ENCODE assay signal across 1 cellular context in genomic region chr11:125155767-125156166, GRCh38.
TF ChIP-seq lines count a peak whose summit lies in the region.

No MANE protein-coding gene starts in this region.

TF ChIP-seq in GM12878, 131 proteins besides CTCF, POLR2A, EP300 and RAD21 (continued from another document):
- TF ChIP-seq, protein P1, sequence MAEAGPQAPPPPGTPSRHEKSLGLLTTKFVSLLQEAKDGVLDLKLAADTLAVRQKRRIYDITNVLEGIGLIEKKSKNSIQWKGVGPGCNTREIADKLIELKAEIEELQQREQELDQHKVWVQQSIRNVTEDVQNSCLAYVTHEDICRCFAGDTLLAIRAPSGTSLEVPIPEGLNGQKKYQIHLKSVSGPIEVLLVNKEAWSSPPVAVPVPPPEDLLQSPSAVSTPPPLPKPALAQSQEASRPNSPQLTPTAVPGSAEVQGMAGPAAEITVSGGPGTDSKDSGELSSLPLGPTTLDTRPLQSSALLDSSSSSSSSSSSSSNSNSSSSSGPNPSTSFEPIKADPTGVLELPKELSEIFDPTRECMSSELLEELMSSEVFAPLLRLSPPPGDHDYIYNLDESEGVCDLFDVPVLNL (IDR thresholded peaks at IDR 0.05; ENCODE audit: low read depth, low read length), result no peak
